Comparison of ENCODE assay signal across 30 cellular contexts in genomic region chr18:73245345-73245744, GRCh38.
DNase-seq lines count a peak whose midpoint lies in the region; ATAC-seq and TF ChIP-seq lines count a peak whose summit lies in the region.
"Had no signal": no experiment of that assay in that cellular context is flagged by ENCODE, and none has a peak within 500 bp of the region (broad histone marks: within the 10 kb centered on the region; RNA-seq: fewer than 3 reads in every experiment).

No MANE protein-coding gene starts in this region.

- no peak overlapping the region for H3K4me3 Mint-ChIP-seq in T-cell
- H3K4me3 Mint-ChIP-seq: activated CD8-positive, alpha-beta T cell treated with anti-CD3 and anti-CD28 coated beads for 36 hours; activated naive CD4-positive, alpha-beta T cell treated with anti-CD3 and anti-CD28 coated beads, Interleukin-2, amount 50 U/mL, for 24 hours; brain; CD4-positive, alpha-beta memory T cell; dendritic cell treated with granulocyte-macrophage colony-stimulating factor and Interleukin-4, amounts not matched to agents 40 ng/mL and 50 ng/mL, for 4 days; stimulated activated effector memory CD8-positive, alpha-beta T cell treated with anti-CD3 and anti-CD28 coated beads, Interleukin-12 subunit alpha, Interleukin-12 subunit beta, amount 100 ng/mL, for 72 hours had no signal

- DNase-seq in NCI-H146 (lab: John Stamatoyannopoulos, UW): peak; percentile 27
- no peak for DNase-seq in NCI-H146 treated with DMSO at 0.1 percent for 48 hours (lab: John Stamatoyannopoulos, UW; ENCODE audit: unreplicated experiment)
- DNase-seq in NCI-H69 (lab: John Stamatoyannopoulos, UW): peak; percentile 42
- peak; percentile 2 for DNase-seq in fibroblast of villous mesenchyme (ENCODE audit: low read depth)
- DNase-seq in GM19240 (ENCODE audit: insufficient read length, low spot score): no peak
- no peak for DNase-seq in T-cell
- no peak for DNase-seq in HCEC 1CT
- DNase-seq: activated CD8-positive, alpha-beta T cell treated with anti-CD3 and anti-CD28 coated beads for 36 hours; amniotic stem cell; CD4-positive, alpha-beta memory T cell; foreskin fibroblast; heart left ventricle; mesenchymal stem cell; NCI-H1694; NCI-H2171; NCI-H510A; NK-92 treated with Interleukin-12 subunit alpha and Interleukin-12 subunit beta, amount 100 ng/mL, for 24 hours; ovary; PC-3; stimulated activated CD4-positive, alpha-beta T cell treated with anti-CD3 and anti-CD28 coated beads, Interleukin-15, amount 100 ng/mL, for 24 hours; T-helper 2 cell; transverse colon had no signal

- TF ChIP-seq CTCF in fibroblast of villous mesenchyme (IDR thresholded peaks at IDR 0.05; ENCODE audit: insufficient read depth, low read depth, low read length): no peak

- ATAC-seq in T-cell (replicated peaks in 1 of 4): no peak
- ATAC-seq in GM21360 (IDR thresholded peaks at IDR 0.05; ENCODE audit: unreplicated experiment): no peak
- ATAC-seq: activated CD8-positive, alpha-beta T cell treated with anti-CD3 and anti-CD28 coated beads for 36 hours; esophagus mucosa; heart left ventricle; PC-3; Right ventricle myocardium inferior; SK-N-SH treated with all-trans-retinoic acid at 6 μM for 48 hours; stimulated activated effector memory CD8-positive, alpha-beta T cell treated with anti-CD3 and anti-CD28 coated beads, Interleukin-12 subunit alpha, Interleukin-12 subunit beta, amount 100 ng/mL, for 72 hours had no signal

- no peaks in the 10 kb centered on the region for H3K27me3 Mint-ChIP-seq in T-cell
- H3K27me3 Mint-ChIP-seq: activated CD8-positive, alpha-beta T cell treated with anti-CD3 and anti-CD28 coated beads for 36 hours; activated naive CD4-positive, alpha-beta T cell treated with anti-CD3 and anti-CD28 coated beads, Interleukin-2, amount 50 U/mL, for 24 hours; CD4-positive, alpha-beta memory T cell; dendritic cell treated with granulocyte-macrophage colony-stimulating factor and Interleukin-4, amounts not matched to agents 40 ng/mL and 50 ng/mL, for 4 days had no signal

- H3K27ac Mint-ChIP-seq in T-cell: no peak overlapping the region
- H3K27ac Mint-ChIP-seq: activated CD8-positive, alpha-beta T cell treated with anti-CD3 and anti-CD28 coated beads for 36 hours; activated naive CD4-positive, alpha-beta T cell treated with anti-CD3 and anti-CD28 coated beads, Interleukin-2, amount 50 U/mL, for 24 hours; brain; CD4-positive, alpha-beta memory T cell; dendritic cell treated with granulocyte-macrophage colony-stimulating factor and Interleukin-4, amounts not matched to agents 40 ng/mL and 50 ng/mL, for 4 days; stimulated activated effector memory CD8-positive, alpha-beta T cell treated with anti-CD3 and anti-CD28 coated beads, Interleukin-12 subunit alpha, Interleukin-12 subunit beta, amount 100 ng/mL, for 72 hours had no signal

- H3K36me3 Mint-ChIP-seq in T-cell: no peaks in the 10 kb centered on the region
- H3K36me3 Mint-ChIP-seq: activated naive CD4-positive, alpha-beta T cell treated with anti-CD3 and anti-CD28 coated beads, Interleukin-2, amount 50 U/mL, for 24 hours; brain; stimulated activated effector memory CD8-positive, alpha-beta T cell treated with anti-CD3 and anti-CD28 coated beads, Interleukin-12 subunit alpha, Interleukin-12 subunit beta, amount 100 ng/mL, for 72 hours had no signal

- no peaks in the 10 kb centered on the region for H3K4me1 Mint-ChIP-seq in T-cell
- H3K4me1 Mint-ChIP-seq: activated naive CD4-positive, alpha-beta T cell treated with anti-CD3 and anti-CD28 coated beads, Interleukin-2, amount 50 U/mL, for 24 hours; brain; CD4-positive, alpha-beta memory T cell; stimulated activated effector memory CD8-positive, alpha-beta T cell treated with anti-CD3 and anti-CD28 coated beads, Interleukin-12 subunit alpha, Interleukin-12 subunit beta, amount 100 ng/mL, for 72 hours had no signal

- no peak overlapping the region for H3K4me3 ChIP-seq in fibroblast of villous mesenchyme (ENCODE audit: low read depth, low read length)
- H3K4me3 ChIP-seq: heart left ventricle, ovary, transverse colon had no signal

- POLR2A ChIA-PET in T-cell (lab: Charles Lee): no interaction called here

- CTCF ChIA-PET in T-cell (lab: Charles Lee): no interaction called here

- peaks cover 11 to 30% (median 12%) of the 10 kb centered on the region in 3 donors for H3K9me3 Mint-ChIP-seq in T-cell
- H3K9me3 Mint-ChIP-seq: brain had no signal

Comparison
In these comparisons a context has a peak if more than half of its experiments do, and no peak if none do; other contexts are left out.
1. DNase-seq: peak in NCI-H146 (single experiment), NCI-H69 (single experiment) and fibroblast of villous mesenchyme (single experiment); none in NCI-H146 treated with DMSO at 0.1 percent for 48 hours (single experiment), GM19240 (single experiment), T-cell (0 of 34) and HCEC 1CT (single experiment).